In the genomic region with DNA sequence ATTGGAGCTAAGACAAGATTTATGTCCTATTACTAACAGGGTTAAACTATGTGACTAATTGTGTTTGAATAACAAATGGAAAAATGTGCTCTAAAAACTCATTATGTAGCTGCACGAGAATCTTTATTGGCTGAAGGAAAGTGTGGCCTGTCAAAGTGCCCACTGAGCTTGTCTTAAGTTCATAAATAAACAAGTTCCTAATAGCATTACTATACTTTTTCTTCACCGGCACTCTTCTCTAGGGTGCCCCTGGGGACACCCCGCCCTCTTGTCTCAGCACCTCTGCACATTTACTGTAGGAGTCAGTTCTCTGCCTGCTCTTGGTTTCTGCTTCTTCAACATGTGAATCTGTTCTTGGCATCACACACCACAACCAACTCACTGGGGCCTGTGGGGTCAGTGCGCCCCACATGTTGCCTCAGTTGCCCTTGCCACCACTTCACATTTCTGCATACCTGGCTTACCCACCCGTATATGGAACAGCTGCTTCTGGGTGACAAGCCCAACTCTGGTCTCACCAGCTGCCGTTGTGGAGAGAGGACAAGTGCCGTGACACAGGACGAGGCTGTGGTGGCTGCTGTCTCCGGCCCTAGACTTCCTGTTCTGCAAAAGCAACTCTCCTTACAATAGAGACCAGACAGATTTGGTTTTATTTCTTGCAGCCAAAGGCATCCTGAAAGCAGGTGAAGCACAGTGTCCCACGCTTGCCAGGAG, we compare ENCODE assay signal across 9 cellular contexts.
A peak's percentile ranks its signal among the peaks of the same experiment; 100 is the strongest.
DNase-seq lines count a peak whose midpoint lies in the region; ATAC-seq and TF ChIP-seq lines count a peak whose summit lies in the region.
"Had no signal": no experiment of that assay in that cellular context is flagged by ENCODE, and none has a peak within 500 bp of the region (broad histone marks: within the 10 kb centered on the region; RNA-seq: fewer than 3 reads in every experiment).

No MANE protein-coding gene starts in this region.

- TF ChIP-seq CTCF in CD8-positive, alpha-beta T cell (IDR thresholded peaks at IDR 0.05): no peak

- no peak for ATAC-seq in CD8-positive, alpha-beta T cell
- peak; percentile 69 for ATAC-seq in GM19397 (IDR thresholded peaks at IDR 0.05; ENCODE audit: unreplicated experiment)
- peak; percentile 51 for ATAC-seq in HG03280 (IDR thresholded peaks at IDR 0.05; ENCODE audit: unreplicated experiment)
- ATAC-seq in activated T-helper 17 cell treated with anti-CD3 and anti-CD28 coated beads, Interleukin-2, amount 50 U/mL, for 72 hours (replicated peaks): peak; percentile 23

- H3K36me3 Mint-ChIP-seq in CD8-positive, alpha-beta T cell: no peaks in the 10 kb centered on the region
- H3K36me3 Mint-ChIP-seq in activated T-helper 17 cell treated with anti-CD3 and anti-CD28 coated beads, Interleukin-2, amount 50 U/mL, for 72 hours (ENCODE audit: low read depth): no peaks in the 10 kb centered on the region

- POLR2A ChIA-PET in CD8-positive, alpha-beta T cell (lab: Charles Lee): interaction anchor here (1.1 to 1.6 kb wide), 3 partner anchors 13 to 78 kb away, joined by 3 to 4 read pairs (median 4); no protein-coding TSS in a partner anchor

- DNase-seq in CD8-positive, alpha-beta T cell: peak in 3 of 7 experiments; percentile 21 to 64 (median 37)
- DNase-seq in C1 segment of cervical spinal cord (lab: John Stamatoyannopoulos, UW): no peak
- DNase-seq in NCI-H1930 (lab: John Stamatoyannopoulos, UW): no peak
- DNase-seq in ACHN: no peak
- no peak for DNase-seq in kidney glomerular epithelial cell (lab: John Stamatoyannopoulos, UW)

- in situ Hi-C loops in ACHN (cut with HindIII; ENCODE audit: low pct_ligation_motif_present, low pct_unique_long_range_greater_than_20kb, low sequenced_read_pairs): no loop called here

- no peaks in the 10 kb centered on the region for H3K27me3 ChIP-seq in CD8-positive, alpha-beta T cell (ENCODE audit: insufficient read depth, low read length)

- H3K27ac ChIP-seq in CD8-positive, alpha-beta T cell (ENCODE audit: low read depth, low read length): no peak overlapping the region

- no peaks in the 10 kb centered on the region for H3K27me3 Mint-ChIP-seq in CD8-positive, alpha-beta T cell (ENCODE audit: low read depth)
- no peaks in the 10 kb centered on the region for H3K27me3 Mint-ChIP-seq in activated T-helper 17 cell treated with anti-CD3 and anti-CD28 coated beads, Interleukin-2, amount 50 U/mL, for 72 hours

- no peaks in the 10 kb centered on the region for H3K9me3 ChIP-seq in CD8-positive, alpha-beta T cell (ENCODE audit: low read length)

- H3K36me3 ChIP-seq in CD8-positive, alpha-beta T cell (ENCODE audit: insufficient read depth, low read length): no peaks in the 10 kb centered on the region

- CTCF ChIA-PET in CD8-positive, alpha-beta T cell (lab: Charles Lee): interaction anchor here (1.2 to 2.8 kb wide), 5 partner anchors 18 to 193 kb away, joined by 3 to 14 read pairs (median 10); no protein-coding TSS in a partner anchor

- peak overlapping the region; percentile 79 for H3K27ac Mint-ChIP-seq in CD8-positive, alpha-beta T cell
- peak overlapping the region; percentile 57 for H3K27ac Mint-ChIP-seq in activated T-helper 17 cell treated with anti-CD3 and anti-CD28 coated beads, Interleukin-2, amount 50 U/mL, for 72 hours

- intact Hi-C loops in CD8-positive, alpha-beta T cell (cut with DNase I, micrococcal nuclease): no loop called here

- H3K4me1 ChIP-seq in CD8-positive, alpha-beta T cell (ENCODE audit: insufficient read depth, low read length): peaks cover 42% of the 10 kb centered on the region

- no peak overlapping the region for H3K4me3 ChIP-seq in CD8-positive, alpha-beta T cell (ENCODE audit: low read depth, low read length)
- H3K4me3 ChIP-seq: skin epidermis had no signal

- peaks cover 49% of the 10 kb centered on the region for H3K4me1 Mint-ChIP-seq in CD8-positive, alpha-beta T cell (ENCODE audit: low read depth)
- peaks cover 36% of the 10 kb centered on the region for H3K4me1 Mint-ChIP-seq in activated T-helper 17 cell treated with anti-CD3 and anti-CD28 coated beads, Interleukin-2, amount 50 U/mL, for 72 hours

- no peaks in the 10 kb centered on the region for H3K9me3 Mint-ChIP-seq in CD8-positive, alpha-beta T cell
- no peaks in the 10 kb centered on the region for H3K9me3 Mint-ChIP-seq in activated T-helper 17 cell treated with anti-CD3 and anti-CD28 coated beads, Interleukin-2, amount 50 U/mL, for 72 hours

- peak overlapping the region; percentile 55 for H3K4me3 Mint-ChIP-seq in CD8-positive, alpha-beta T cell
- H3K4me3 Mint-ChIP-seq in activated T-helper 17 cell treated with anti-CD3 and anti-CD28 coated beads, Interleukin-2, amount 50 U/mL, for 72 hours: peak overlapping the region; percentile 82
